ENCODE assay signal across 8 cellular contexts in genomic region chr16:11100239-11100750, GRCh38.
DNase-seq lines count a peak whose midpoint lies in the region; ATAC-seq and TF ChIP-seq lines count a peak whose summit lies in the region.

No MANE protein-coding gene starts in this region.

- H3K4me2 ChIP-seq in HCT116 (ENCODE audit: low read length) (peak overlapping the region; percentile 31), fibroblast of lung (ENCODE audit: extremely low read depth, insufficient read depth, low read length) (peak overlapping the region; percentile 30), osteoblast (ENCODE audit: insufficient read depth, low read length) (peak overlapping the region; percentile 12)

- H3K79me2 ChIP-seq in HCT116 (ENCODE audit: insufficient read depth, low read length) = no peaks in the 10 kb centered on the region
- H3K79me2 ChIP-seq in fibroblast of lung (ENCODE audit: control insufficient read depth, insufficient read depth, low read length) = no peaks in the 10 kb centered on the region
- H3K79me2 ChIP-seq in osteoblast (ENCODE audit: insufficient read depth, low read length) = no peaks in the 10 kb centered on the region

- TF ChIP-seq POLR2A in HCT116 (IDR thresholded peaks at IDR 0.05; ENCODE audit: borderline replicate concordance, extremely low read depth, insufficient read depth, insufficient read length) = no peak

- H3K4me3 ChIP-seq in HCT116 (replicated peaks in 1 of 2; ENCODE audit: low read depth in 1 of 2, low read length in 2 of 2) (no peak overlapping the region), fibroblast of lung (replicated peaks in 1 of 4; ENCODE audit: control extremely low read depth in 1 of 4, insufficient read depth in 1 of 4, low read depth in 3 of 4, low read length in 4 of 4) (no peak overlapping the region), osteoblast (ENCODE audit: insufficient read depth, low read length) (no peak overlapping the region)

- H4K20me1 ChIP-seq in HCT116 (ENCODE audit: insufficient read depth) = no peaks in the 10 kb centered on the region
- H4K20me1 ChIP-seq in fibroblast of lung (ENCODE audit: control insufficient read depth, extremely low read depth, insufficient read depth, low read length) = no peaks in the 10 kb centered on the region
- no peaks in the 10 kb centered on the region for H4K20me1 ChIP-seq in osteoblast (ENCODE audit: insufficient read depth, low read length)

- H2AFZ ChIP-seq in HCT116 (ENCODE audit: low read depth, low read length, poor library complexity, severe bottlenecking) = no peak overlapping the region
- H2AFZ ChIP-seq in fibroblast of lung (ENCODE audit: low read length) = no peak overlapping the region
- H2AFZ ChIP-seq in osteoblast (ENCODE audit: low read length) = no peak overlapping the region

- peaks cover 25% of the 10 kb centered on the region for H3K36me3 Mint-ChIP-seq in T-cell

- TF ChIP-seq CTCF in HCT116 (IDR thresholded peaks at IDR 0.05 in 2 of 3, conservative IDR thresholded peaks at IDR 0.05 in 1 of 3; ENCODE audit: borderline replicate concordance in 1 of 3, insufficient read depth in 1 of 3, low read depth in 2 of 3, low read length in 2 of 3) (peak in 2 of 3 experiments; percentile 6 to 27; a peak in 1 of 6 replicates), fibroblast of lung (conservative IDR thresholded peaks at IDR 0.05 in 1 of 2, IDR thresholded peaks at IDR 0.05 in 1 of 2; ENCODE audit: low read depth in 1 of 2, low read length in 2 of 2) (peak; percentile 52 to 67), osteoblast (IDR thresholded peaks at IDR 0.05; ENCODE audit: extremely low read depth, low read depth, low read length) (peak; percentile 49)

- H3K27ac ChIP-seq in HCT116 (ENCODE audit: low read depth, low read length) = 0 out of 2 replicates have a peak overlapping the region, but pooled peaks have one; percentile 3
- peak overlapping the region; percentile 64 for H3K27ac ChIP-seq in fibroblast of lung (ENCODE audit: insufficient read depth, low read length)
- peak overlapping the region; percentile 91 for H3K27ac ChIP-seq in osteoblast (ENCODE audit: low read depth, low read length)

- no peaks in the 10 kb centered on the region for H3K27me3 Mint-ChIP-seq in T-cell

- no peaks in the 10 kb centered on the region for H3K9me2 ChIP-seq in HCT116 (ENCODE audit: insufficient read depth)

- no peaks in the 10 kb centered on the region for H3K27me3 ChIP-seq in HCT116 (ENCODE audit: insufficient read depth, low read length)
- H3K27me3 ChIP-seq in fibroblast of lung (ENCODE audit: control insufficient read depth, insufficient read depth, low read length) = no peaks in the 10 kb centered on the region
- H3K27me3 ChIP-seq in osteoblast (ENCODE audit: insufficient read depth, low read length) = no peaks in the 10 kb centered on the region

- H3K4me3 Mint-ChIP-seq in T-cell = no peak overlapping the region

- CTCF ChIA-PET in HCT116 (lab: Charles Lee) (no interaction called here), T-cell (lab: Charles Lee) (interaction anchor here in 1 of 2 donors (1.2 kb wide), 1 partner anchor 151 kb away, joined by 4 read pairs; no protein-coding TSS in a partner anchor)

- H3K4me1 Mint-ChIP-seq in T-cell = peaks cover 20 to 31% (median 29%) of the 10 kb centered on the region in 3 donors

- H3K9me3 ChIP-seq in HCT116 (ENCODE audit: control insufficient read depth in 1 of 2, insufficient read depth in 1 of 2, low read depth in 1 of 2, low read length in 2 of 2) = no peaks in the 10 kb centered on the region
- H3K9me3 ChIP-seq in fibroblast of lung (ENCODE audit: control insufficient read depth, insufficient read depth, low read depth, low read length) = no peaks in the 10 kb centered on the region
- H3K9me3 ChIP-seq in osteoblast (ENCODE audit: low read depth, low read length) = no peaks in the 10 kb centered on the region

- peak overlapping the region; percentile 37 to 79 for H3K27ac Mint-ChIP-seq in T-cell

- DNase-seq in Daoy (ENCODE audit: low read depth) (peak; percentile 94), HCT116 (ENCODE audit: low read depth, low spot score) (peak; percentile 23), T-cell (no peak), fibroblast of lung (ENCODE audit: low read depth in 2 of 2) (peak; percentile 99), osteoblast (ENCODE audit: insufficient read length, low spot score, missing footprints) (peak; percentile 94), COLO668 (lab: John Stamatoyannopoulos, UW; ENCODE audit: unreplicated experiment) (no peak), NOMO-1 treated with dmso at 0.1 percent for 144 hours (lab: John Stamatoyannopoulos, UW; ENCODE audit: unreplicated experiment) (no peak), hippocampal formation (lab: John Stamatoyannopoulos, UW) (no peak)

- no TSS peak for BruUV-seq in HCT116 (replicated peaks; lab: Mats Ljungman, UMichigan)

- TF ChIP-seq RAD21 in HCT116 (IDR thresholded peaks at IDR 0.05; ENCODE audit: low read depth) = peak; percentile 32; the same call in 1 of the 2 replicates

- H3K9me3 Mint-ChIP-seq in T-cell = no peaks in the 10 kb centered on the region

- H3K36me3 ChIP-seq in HCT116 (ENCODE audit: control insufficient read depth in 1 of 2, insufficient read depth in 2 of 2, low read length in 2 of 2) = no peaks in the 10 kb centered on the region
- no peaks in the 10 kb centered on the region for H3K36me3 ChIP-seq in fibroblast of lung (ENCODE audit: control insufficient read depth, insufficient read depth, low read length)
- no peaks in the 10 kb centered on the region for H3K36me3 ChIP-seq in osteoblast (ENCODE audit: insufficient read depth, low read length)

- H3K9ac ChIP-seq in HCT116 (ENCODE audit: low read length) (peak overlapping the region; percentile 10; the same call in 1 of the 2 replicates), fibroblast of lung (ENCODE audit: insufficient read depth, low read length) (no peak overlapping the region)

- intact Hi-C loops in HCT116 (cut with micrococcal nuclease) = loop anchor here (2.0 kb wide), 1 partner anchor 157 kb away; the partner anchor contains the start of gene SOCS1

- ATAC-seq in HCT116 (peak; percentile 77), T-cell (replicated peaks in 1 of 4) (no peak)

- POLR2A ChIA-PET in HCT116 (lab: Charles Lee) (interaction anchor here (1.1 kb wide), 1 partner anchor 117 kb away, joined by 3 read pairs; no protein-coding TSS in a partner anchor), T-cell (lab: Charles Lee) (no interaction called here)

- RAD21 ChIA-PET in HCT116 (lab: Charles Lee; ENCODE audit: low non-redundant PET in 1 of 2, low total read pairs in 2 of 2, uncharacterized antibody in 2 of 2, unreplicated experiment in 2 of 2) = no interaction called here

- H3K4me1 ChIP-seq in HCT116 (ENCODE audit: control insufficient read depth in 1 of 2, insufficient read depth in 2 of 2, low read length in 2 of 2) = peaks cover 20 to 22% of the 10 kb centered on the region in 2 experiments
- peaks cover 41% of the 10 kb centered on the region for H3K4me1 ChIP-seq in fibroblast of lung (ENCODE audit: control insufficient read depth, extremely low read depth, insufficient read depth, low read length)
- H3K4me1 ChIP-seq in osteoblast (ENCODE audit: insufficient read depth, low read length) = peaks cover 38% of the 10 kb centered on the region

TF ChIP-seq in HCT116, 20 proteins besides CTCF, POLR2A, EP300 and RAD21:
- TF ChIP-seq MAX (IDR thresholded peaks at IDR 0.05) (peak; percentile 27; the same call in 1 of the 2 replicates), JUND (IDR thresholded peaks at IDR 0.05) (no peak), CEBPB (IDR thresholded peaks at IDR 0.05; ENCODE audit: low read depth) (no peak)

Comparison
In these comparisons a context has a peak if more than half of its experiments do, and no peak if none do; other contexts are left out.
1. DNase-seq: peak in Daoy (single experiment), HCT116 (single experiment), fibroblast of lung (2 of 2) and osteoblast (single experiment); none in T-cell (0 of 34), COLO668 (single experiment), NOMO-1 treated with dmso at 0.1 percent for 144 hours (single experiment) and hippocampal formation (0 of 2).
2. H3K27ac ChIP-seq: peak in every context shown above with its lines; median percentile 91 in osteoblast; 64 in fibroblast of lung; 3 in HCT116.
3. Peak in every context shown above with its lines, with median percentiles within 50 percentile points of each other: H3K4me2 ChIP-seq and CTCF ChIP-seq.